Comparison of ENCODE assay signal across 13 cellular contexts in genomic region chr7:43570688-43571365, GRCh38. TPM values are rescaled to one million over a fixed set of nuclear protein-coding genes. Genes with fewer than 3 reads are reported as not detected.
A peak's percentile ranks its signal among the peaks of the same experiment; 100 is the strongest.
DNase-seq lines count a peak whose midpoint lies in the region; ATAC-seq and TF ChIP-seq lines count a peak whose summit lies in the region.
"Had no signal": no experiment of that assay in that cellular context is flagged by ENCODE, and none has a peak within 500 bp of the region (broad histone marks: within the 10 kb centered on the region; RNA-seq: fewer than 3 reads in every experiment).

No MANE protein-coding gene starts in this region.

- WGBS in prostate gland, result 91% methylated on average over 4 of the region's 4 CpGs

- H3K27ac ChIP-seq in brain microvascular endothelial cell (peak overlapping the region; percentile 98), prostate gland (no peak overlapping the region)
- H3K27ac ChIP-seq: coronary artery, hepatocyte had no signal

- intact Hi-C loops in prostate gland (cut with DNase I), result no loop called here
- intact Hi-C loops in head of caudate nucleus (cut with DNase I), result no loop called here

- ATAC-seq in GM18505 (IDR thresholded peaks at IDR 0.05; ENCODE audit: unreplicated experiment) (peak; percentile 44), GM19463 (IDR thresholded peaks at IDR 0.05; ENCODE audit: unreplicated experiment) (peak; percentile 60), HG03025 (IDR thresholded peaks at IDR 0.05; ENCODE audit: low FRiP score, unreplicated experiment) (peak; percentile 61)
- ATAC-seq: naive thymus-derived CD8-positive, alpha-beta T cell had no signal

- in situ Hi-C loops in brain microvascular endothelial cell (cut with HindIII; ENCODE audit: low pct_ligation_motif_present, low sequenced_read_pairs), result no loop called here

- TF ChIP-seq CTCF in brain microvascular endothelial cell (IDR thresholded peaks at IDR 0.05; ENCODE audit: low read depth, low read length, missing control alignments) (no peak), prostate gland (IDR thresholded peaks at IDR 0.05) (no peak)

- no peaks in the 10 kb centered on the region for H3K4me1 ChIP-seq in prostate gland (replicated peaks)

- no peaks in the 10 kb centered on the region for H3K27me3 ChIP-seq in brain microvascular endothelial cell (replicated peaks)
- H3K27me3 ChIP-seq in prostate gland (replicated peaks; ENCODE audit: insufficient read depth), result no peaks in the 10 kb centered on the region
- H3K27me3 ChIP-seq: hepatocyte had no signal

- DNase-seq in brain microvascular endothelial cell, result no peak
- DNase-seq in GM19240 (ENCODE audit: insufficient read length, low spot score), result no peak
- no peak for DNase-seq in prostate gland (ENCODE audit: low spot score)
- no peak for DNase-seq in head of caudate nucleus
- no peak for DNase-seq in stimulated activated CD4-positive, alpha-beta T cell treated with anti-CD3 and anti-CD28 coated beads, Interleukin-12 subunit alpha, Interleukin-12 subunit beta, amount 100 ng/mL, for 4 hours
- DNase-seq: activated T-cell treated with anti-CD3 and anti-CD28 coated beads for 4 hours; naive thymus-derived CD8-positive, alpha-beta T cell; NCI-H226 had no signal

- TF ChIP-seq POLR2A in GM18505 (IDR thresholded peaks at IDR 0.05; ENCODE audit: borderline replicate concordance, extremely low read depth, insufficient read depth, insufficient read length) (no peak), prostate gland (IDR thresholded peaks at IDR 0.05) (no peak)

- no peaks in the 10 kb centered on the region for H3K9me3 ChIP-seq in prostate gland

- H3K4me3 ChIP-seq in brain microvascular endothelial cell (ENCODE audit: low read depth, low read length) (no peak overlapping the region), prostate gland (no peak overlapping the region)
- H3K4me3 ChIP-seq: coronary artery, hepatocyte had no signal

- H3K36me3 ChIP-seq in brain microvascular endothelial cell (replicated peaks), result no peaks in the 10 kb centered on the region
- no peaks in the 10 kb centered on the region for H3K36me3 ChIP-seq in prostate gland

RNA-seq across cellular contexts. Expression of gene STK17A, which starts 12.1 kb away (rescaled TPM):
- total RNA-seq in prostate gland, result 1 to 10 TPM; 6.8 to 8.2 TPM
